ENCODE assay signal across 1 cellular context in genomic region chr11:106076923-106077608, GRCh38.
TF ChIP-seq lines count a peak whose summit lies in the region.

TSS of gene KBTBD3 (minus strand) at chr11:106077347. CDS start at chr11:106059097, 18,250 bp downstream.

TF ChIP-seq in H1, 55 proteins besides CTCF, POLR2A, EP300 and RAD21 (continued from another document):
- TF ChIP-seq ATF2 (IDR thresholded peaks at IDR 0.05; ENCODE audit: low read length) (peak; percentile 75; the same call in 1 of the 2 replicates), KDM5A (IDR thresholded peaks at IDR 0.05; ENCODE audit: low read length) (no peak), SP2 (IDR thresholded peaks at IDR 0.05; ENCODE audit: low read length) (peak; percentile 59), CEBPB (IDR thresholded peaks at IDR 0.05; ENCODE audit: low read depth, low read length) (peak; percentile 81), NANOG (IDR thresholded peaks at IDR 0.05; ENCODE audit: insufficient read depth, low read depth, low read length, poor library complexity, severe bottlenecking) (peak; percentile 36), CHD2 (IDR thresholded peaks at IDR 0.05; ENCODE audit: low read length) (peak; percentile 78), JUND (IDR thresholded peaks at IDR 0.05; ENCODE audit: low read length) (0 out of 2 replicates have a peak, but pooled peaks have one; percentile 7), TBP (IDR thresholded peaks at IDR 0.05; ENCODE audit: low read depth, low read length) (peak; percentile 88), SIN3A (conservative IDR thresholded peaks at IDR 0.05 in 1 of 2, IDR thresholded peaks at IDR 0.05 in 1 of 2; ENCODE audit: low read depth in 1 of 2, low read length in 2 of 2) (peak; percentile 22 to 67; a peak in 1 of 4 replicates), KDM4A (IDR thresholded peaks at IDR 0.05; ENCODE audit: low read depth, low read length, severe bottlenecking) (peak; percentile 49), HDAC2 (IDR thresholded peaks at IDR 0.05; ENCODE audit: borderline replicate concordance in 1 of 2, low read depth in 2 of 2, low read length in 2 of 2) (peak in 1 of 2 experiments; percentile 56; a peak in 1 of 4 replicates), USF2 (IDR thresholded peaks at IDR 0.05; ENCODE audit: low read length) (no peak), ATF3 (IDR thresholded peaks at IDR 0.05; ENCODE audit: insufficient read depth, low read depth, low read length) (no peak), MAX (IDR thresholded peaks at IDR 0.05) (peak; percentile 7; the same call in 1 of the 2 replicates), ASH2L (IDR thresholded peaks at IDR 0.05; ENCODE audit: low read length) (peak; percentile 45), CREB1 (IDR thresholded peaks at IDR 0.05) (peak; percentile 87), BRCA1 (IDR thresholded peaks at IDR 0.05; ENCODE audit: low read depth, low read length) (no peak), TCF12 (IDR thresholded peaks at IDR 0.05; ENCODE audit: low read depth, low read length) (peak; percentile 66; the same call in 1 of the 2 replicates), GTF2F1 (IDR thresholded peaks at IDR 0.05; ENCODE audit: borderline replicate concordance, low read depth, low read length) (no peak; the same call in 1 of the 2 replicates), E2F6 (IDR thresholded peaks at IDR 0.05) (peak; percentile 47), BACH1 (IDR thresholded peaks at IDR 0.05; ENCODE audit: low read length) (peak; percentile 75), SP4 (IDR thresholded peaks at IDR 0.05; ENCODE audit: low read length) (peak; percentile 34; the same call in 1 of the 2 replicates), CBX5 (IDR thresholded peaks at IDR 0.05; ENCODE audit: low read depth, low read length) (no peak), RBBP5 (IDR thresholded peaks at IDR 0.05; ENCODE audit: borderline replicate concordance, low read depth, low read length) (peak; percentile 90; the same call in 1 of the 2 replicates), KDM1A (IDR thresholded peaks at IDR 0.05; ENCODE audit: borderline replicate concordance, low read length) (peak; percentile 55; the same call in 1 of the 2 replicates), PHF8 (conservative IDR thresholded peaks at IDR 0.05; ENCODE audit: low read depth, low read length) (peak; percentile 70)
